In genomic region chr16:58684001-58684353, GRCh38 we compare ENCODE assay signal across 8 cellular contexts.
DNase-seq lines count a peak whose midpoint lies in the region; ATAC-seq and TF ChIP-seq lines count a peak whose summit lies in the region.

No MANE protein-coding gene starts in this region.

- no peaks in the 10 kb centered on the region for H3K27me3 ChIP-seq in OCI-LY1 (ENCODE audit: insufficient read depth, low read length)
- no peaks in the 10 kb centered on the region for H3K27me3 ChIP-seq in effector memory CD4-positive, alpha-beta T cell (replicated peaks; ENCODE audit: control insufficient read depth, insufficient read depth, low read length, poor library complexity, severe bottlenecking)
- H3K27me3 ChIP-seq in mucosa of stomach (ENCODE audit: control insufficient read depth, insufficient read depth, low read length), result no peaks in the 10 kb centered on the region

- H3K36me3 ChIP-seq in OCI-LY1 (ENCODE audit: insufficient read depth, low read length) (0 out of 2 replicates have a peak, but pooled peaks cover 7% of the 10 kb centered on the region), mucosa of stomach (ENCODE audit: control insufficient read depth, insufficient read depth, low read length) (no peaks in the 10 kb centered on the region)
- no peaks in the 10 kb centered on the region for H3K36me3 ChIP-seq in effector memory CD4-positive, alpha-beta T cell (ENCODE audit: control insufficient read depth, insufficient read depth, low read length)

- no peaks in the 10 kb centered on the region for H4K20me1 ChIP-seq in OCI-LY1 (ENCODE audit: insufficient read depth, low read length)

- TF ChIP-seq CTCF in OCI-LY1 (IDR thresholded peaks at IDR 0.05; ENCODE audit: low read length) (no peak), GM13976 (IDR thresholded peaks at IDR 0.05; ENCODE audit: borderline replicate concordance, control extremely low read depth, extremely low read depth, insufficient read depth, missing control alignments) (no peak)

- peak overlapping the region; percentile 98 for H3K4me3 ChIP-seq in OCI-LY1 (ENCODE audit: low read depth, low read length, poor library complexity, severe bottlenecking)
- H3K4me3 ChIP-seq in effector memory CD4-positive, alpha-beta T cell (ENCODE audit: insufficient read depth, low read depth, low read length, poor library complexity, severe bottlenecking), result peak overlapping the region; percentile 90
- H3K4me3 ChIP-seq in mucosa of stomach (ENCODE audit: low read length), result peak overlapping the region; percentile 76

- in situ Hi-C loops in GM13976 (cut with MboI; ENCODE audit: low sequenced_read_pairs, unreplicated experiment), result no loop called here

- H3K79me2 ChIP-seq in OCI-LY1 (ENCODE audit: insufficient read depth, low read length), result no peaks in the 10 kb centered on the region

- no peak for DNase-seq in effector memory CD4-positive, alpha-beta T cell
- DNase-seq in GM13976 (ENCODE audit: low spot score), result no peak
- DNase-seq in activated CD4-positive, alpha-beta T cell treated with anti-CD3 and anti-CD28 coated beads, Interleukin-2, amount 50 U/mL, for 1 hour, result no peak
- no peak for DNase-seq in NCI-H2227 treated with DMSO at 0.1 percent for 48 hours (lab: John Stamatoyannopoulos, UW)
- no peak for DNase-seq in amygdala (lab: John Stamatoyannopoulos, UW)

- H3K9me2 ChIP-seq in OCI-LY1 (ENCODE audit: low read depth, low read length), result no peaks in the 10 kb centered on the region

- H3K27ac ChIP-seq in OCI-LY1 (ENCODE audit: low read depth, low read length, poor library complexity, severe bottlenecking), result no peak overlapping the region
- peak overlapping the region; percentile 52 for H3K27ac ChIP-seq in effector memory CD4-positive, alpha-beta T cell (ENCODE audit: insufficient read depth, low read length, poor library complexity, severe bottlenecking)

- ATAC-seq in GM19463 (IDR thresholded peaks at IDR 0.05; ENCODE audit: unreplicated experiment), result peak; percentile 5

- H3K4me1 ChIP-seq in OCI-LY1 (ENCODE audit: insufficient read depth, low read length, severe bottlenecking), result peaks cover 15% of the 10 kb centered on the region
- H3K4me1 ChIP-seq in effector memory CD4-positive, alpha-beta T cell (ENCODE audit: control insufficient read depth, insufficient read depth, low read length, poor library complexity, severe bottlenecking), result peaks cover 5% of the 10 kb centered on the region
- peaks cover 14% of the 10 kb centered on the region for H3K4me1 ChIP-seq in mucosa of stomach (ENCODE audit: control insufficient read depth, insufficient read depth, low read length)

- H3K9me3 ChIP-seq in OCI-LY1 (ENCODE audit: low read length) (no peaks in the 10 kb centered on the region), mucosa of stomach (ENCODE audit: control insufficient read depth, low read length) (no peaks in the 10 kb centered on the region)
- no peaks in the 10 kb centered on the region for H3K9me3 ChIP-seq in effector memory CD4-positive, alpha-beta T cell (ENCODE audit: control insufficient read depth, low read length)

- H3K9ac ChIP-seq in OCI-LY1 (ENCODE audit: low read length) (peak overlapping the region; percentile 84), mucosa of stomach (ENCODE audit: low read length) (peak overlapping the region; percentile 78)

- H2AFZ ChIP-seq in OCI-LY1 (ENCODE audit: low read length), result peak overlapping the region; percentile 75

- peak overlapping the region; percentile 96 for H3K4me2 ChIP-seq in OCI-LY1 (ENCODE audit: low read length)

- no peaks in the 10 kb centered on the region for H3F3A ChIP-seq in OCI-LY1 (ENCODE audit: insufficient read depth, low read length)
